In genomic region chr11:16110862-16111261, GRCh38 we compare ENCODE assay signal across 1 cellular context.
TF ChIP-seq lines count a peak whose summit lies in the region.

No MANE protein-coding gene starts in this region.

TF ChIP-seq in A549, 52 proteins besides CTCF, POLR2A, EP300 and RAD21 (continued from another document):
- TF ChIP-seq, protein P1, sequence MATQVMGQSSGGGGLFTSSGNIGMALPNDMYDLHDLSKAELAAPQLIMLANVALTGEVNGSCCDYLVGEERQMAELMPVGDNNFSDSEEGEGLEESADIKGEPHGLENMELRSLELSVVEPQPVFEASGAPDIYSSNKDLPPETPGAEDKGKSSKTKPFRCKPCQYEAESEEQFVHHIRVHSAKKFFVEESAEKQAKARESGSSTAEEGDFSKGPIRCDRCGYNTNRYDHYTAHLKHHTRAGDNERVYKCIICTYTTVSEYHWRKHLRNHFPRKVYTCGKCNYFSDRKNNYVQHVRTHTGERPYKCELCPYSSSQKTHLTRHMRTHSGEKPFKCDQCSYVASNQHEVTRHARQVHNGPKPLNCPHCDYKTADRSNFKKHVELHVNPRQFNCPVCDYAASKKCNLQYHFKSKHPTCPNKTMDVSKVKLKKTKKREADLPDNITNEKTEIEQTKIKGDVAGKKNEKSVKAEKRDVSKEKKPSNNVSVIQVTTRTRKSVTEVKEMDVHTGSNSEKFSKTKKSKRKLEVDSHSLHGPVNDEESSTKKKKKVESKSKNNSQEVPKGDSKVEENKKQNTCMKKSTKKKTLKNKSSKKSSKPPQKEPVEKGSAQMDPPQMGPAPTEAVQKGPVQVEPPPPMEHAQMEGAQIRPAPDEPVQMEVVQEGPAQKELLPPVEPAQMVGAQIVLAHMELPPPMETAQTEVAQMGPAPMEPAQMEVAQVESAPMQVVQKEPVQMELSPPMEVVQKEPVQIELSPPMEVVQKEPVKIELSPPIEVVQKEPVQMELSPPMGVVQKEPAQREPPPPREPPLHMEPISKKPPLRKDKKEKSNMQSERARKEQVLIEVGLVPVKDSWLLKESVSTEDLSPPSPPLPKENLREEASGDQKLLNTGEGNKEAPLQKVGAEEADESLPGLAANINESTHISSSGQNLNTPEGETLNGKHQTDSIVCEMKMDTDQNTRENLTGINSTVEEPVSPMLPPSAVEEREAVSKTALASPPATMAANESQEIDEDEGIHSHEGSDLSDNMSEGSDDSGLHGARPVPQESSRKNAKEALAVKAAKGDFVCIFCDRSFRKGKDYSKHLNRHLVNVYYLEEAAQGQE (IDR thresholded peaks at IDR 0.05), result no peak
- no peak for TF ChIP-seq HDAC2 (IDR thresholded peaks at IDR 0.05)
- no peak for TF ChIP-seq E2F6 (IDR thresholded peaks at IDR 0.05; ENCODE audit: borderline replicate concordance, low read depth)
